ENCODE assay signal across 1 cellular context in genomic region chr12:67689339-67689738, GRCh38.
TF ChIP-seq lines count a peak whose summit lies in the region.

No MANE protein-coding gene starts in this region.

TF ChIP-seq in GM23338, 12 proteins besides CTCF, POLR2A, EP300 and RAD21 (continued from another document):
- no peak for TF ChIP-seq ZNF462 (CRISPR knock-in tag; IDR thresholded peaks at IDR 0.05)
